In the genomic region with DNA sequence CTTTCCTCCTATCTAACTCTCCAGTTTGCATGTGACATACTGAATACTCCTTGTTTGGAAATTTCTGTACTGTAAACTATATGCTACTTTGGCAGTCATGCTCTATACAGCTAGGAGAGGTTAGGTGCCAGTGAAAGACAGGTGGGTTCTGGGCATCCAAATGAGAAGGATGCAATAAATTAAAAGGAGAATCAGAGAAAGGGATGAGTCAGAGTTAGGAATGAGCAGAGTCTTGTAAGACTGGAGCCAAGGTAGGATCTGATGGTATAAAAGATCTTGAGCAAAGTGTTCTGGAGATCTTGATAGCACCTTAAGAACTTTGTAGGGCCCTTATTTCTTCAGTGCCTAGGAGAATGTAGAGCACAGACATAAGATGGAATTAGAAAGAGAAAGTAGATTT, we compare ENCODE assay signal across 19 cellular contexts. TPM values are rescaled to one million over a fixed set of nuclear protein-coding genes. Genes with fewer than 3 reads are reported as not detected.
A peak's percentile ranks its signal among the peaks of the same experiment; 100 is the strongest.
DNase-seq lines count a peak whose midpoint lies in the region; ATAC-seq, FAIRE-seq and TF ChIP-seq lines count a peak whose summit lies in the region.
"Had no signal": no experiment of that assay in that cellular context is flagged by ENCODE, and none has a peak within 500 bp of the region (broad histone marks: within the 10 kb centered on the region; RNA-seq: fewer than 3 reads in every experiment).

No MANE protein-coding gene starts in this region.

- H3K4me2 ChIP-seq in PC-3 (ENCODE audit: low read length), result no peak overlapping the region
- no peak overlapping the region for H3K4me2 ChIP-seq in endothelial cell of umbilical vein (ENCODE audit: insufficient read depth, low read length)
- H3K4me2 ChIP-seq in keratinocyte (ENCODE audit: control insufficient read depth, extremely low read depth, insufficient read depth, low read depth, low read length), result no peak overlapping the region
- H3K4me2 ChIP-seq: GM23338 had no signal

- H3K4me1 ChIP-seq in PC-3 (ENCODE audit: insufficient read depth, low read length), result no peaks in the 10 kb centered on the region
- H3K4me1 ChIP-seq in endothelial cell of umbilical vein (ENCODE audit: control insufficient read depth, extremely low read depth, insufficient read depth, low read length), result no peaks in the 10 kb centered on the region
- H3K4me1 ChIP-seq in keratinocyte (ENCODE audit: control insufficient read depth, extremely low read depth, insufficient read depth, low read length), result peaks cover 4% of the 10 kb centered on the region
- H3K4me1 ChIP-seq: Caco-2 had no signal

- POLR2A ChIA-PET in PC-3 (lab: Charles Lee; ENCODE audit: unreplicated experiment) (no interaction called here), endothelial cell of umbilical vein (lab: Charles Lee) (no interaction called here)

- BruUV-seq in PC-3 (replicated peaks; lab: Mats Ljungman, UMichigan) (no TSS peak), endothelial cell of umbilical vein (replicated peaks; lab: Mats Ljungman, UMichigan) (no TSS peak)

- FAIRE-seq in endothelial cell of umbilical vein (lab: Jason Lieb, UNC) (peak; percentile 70), keratinocyte (lab: Jason Lieb, UNC) (peak; percentile 77)
- FAIRE-seq: A204.1, D721Med, GM12878, GM18507 had no signal

- ATAC-seq in PC-3 (peak; percentile 42; the same call in 1 of the 2 replicates), GM21360 (IDR thresholded peaks at IDR 0.05; ENCODE audit: unreplicated experiment) (no peak), HG03442 (IDR thresholded peaks at IDR 0.05; ENCODE audit: unreplicated experiment) (no peak)
- ATAC-seq: GM12878, GM23338 had no signal

- dilution Hi-C loops in endothelial cell of umbilical vein (cut with MboI; ENCODE audit: extremely low pct_ligation_motif_present, low sequenced_read_pairs) (no loop called here), keratinocyte (cut with MboI; ENCODE audit: extremely low pct_ligation_motif_present, low sequenced_read_pairs) (no loop called here)

- DNase-seq in PC-3 (peak; percentile 33), endothelial cell of umbilical vein (ENCODE audit: low read depth, low spot score) (no peak), keratinocyte (ENCODE audit: low read depth, low spot score) (no peak), mucosa of gallbladder (ENCODE audit: low spot score) (no peak)
- DNase-seq: ACHN; Caco-2; CD4-positive, alpha-beta T cell; DMS153; DMS79; HCEC 1CT had no signal

- no peaks in the 10 kb centered on the region for H3K9me1 ChIP-seq in endothelial cell of umbilical vein (replicated peaks; ENCODE audit: control insufficient read depth, extremely low read depth, insufficient read depth, low read length)
- H3K9me1 ChIP-seq in keratinocyte (ENCODE audit: control insufficient read depth, extremely low read depth, insufficient read depth, low read length), result no peaks in the 10 kb centered on the region

- H4K20me1 ChIP-seq in PC-3 (ENCODE audit: low read length) (no peaks in the 10 kb centered on the region), endothelial cell of umbilical vein (replicated peaks; ENCODE audit: control insufficient read depth, extremely low read depth, insufficient read depth, low read length) (no peaks in the 10 kb centered on the region), keratinocyte (ENCODE audit: control insufficient read depth, extremely low read depth, insufficient read depth, low read length) (no peaks in the 10 kb centered on the region)

- no peak for TF ChIP-seq POLR2A in endothelial cell of umbilical vein (IDR thresholded peaks at IDR 0.05; ENCODE audit: low read depth, low read length)

- intact Hi-C loops in PC-3 (cut with micrococcal nuclease) (no loop called here), endothelial cell of umbilical vein (cut with micrococcal nuclease) (no loop called here)

- H2AFZ ChIP-seq in PC-3 (ENCODE audit: low read length) (no peak overlapping the region), endothelial cell of umbilical vein (ENCODE audit: low read depth, low read length) (no peak overlapping the region), keratinocyte (ENCODE audit: control insufficient read depth, low read length) (no peak overlapping the region)
- H2AFZ ChIP-seq: GM23338 had no signal

- no peaks in the 10 kb centered on the region for H3K79me2 ChIP-seq in PC-3 (ENCODE audit: low read length)
- no peaks in the 10 kb centered on the region for H3K79me2 ChIP-seq in endothelial cell of umbilical vein (ENCODE audit: control insufficient read depth, insufficient read depth, low read length)
- H3K79me2 ChIP-seq in keratinocyte (ENCODE audit: control insufficient read depth, insufficient read depth, low read length), result no peaks in the 10 kb centered on the region

- H3K9ac ChIP-seq in PC-3 (ENCODE audit: low read length) (no peak overlapping the region), endothelial cell of umbilical vein (replicated peaks; ENCODE audit: extremely low read depth, insufficient read depth, low read length) (no peak overlapping the region), keratinocyte (ENCODE audit: control insufficient read depth, extremely low read depth, insufficient read depth, low read length) (no peak overlapping the region)

- H3K27ac ChIP-seq in PC-3 (ENCODE audit: low read length) (no peak overlapping the region), endothelial cell of umbilical vein (ENCODE audit: insufficient read depth, low read depth, low read length) (no peak overlapping the region), keratinocyte (ENCODE audit: control insufficient read depth, insufficient read depth, low read length) (no peak overlapping the region)
- H3K27ac ChIP-seq: C4-2B, HL-60 had no signal

- H3K4me3 ChIP-seq in PC-3 (ENCODE audit: low read length) (no peak overlapping the region), endothelial cell of umbilical vein (replicated peaks in 1 of 3; ENCODE audit: insufficient read depth in 1 of 3, low read depth in 1 of 3, low read length in 3 of 3) (no peak overlapping the region), keratinocyte (ENCODE audit: control insufficient read depth in 2 of 3, extremely low read depth in 1 of 3, insufficient read depth in 2 of 3, low read depth in 1 of 3, low read length in 3 of 3) (no peak overlapping the region)
- H3K4me3 ChIP-seq: GM12878, GM23338 had no signal

- H3K27me3 ChIP-seq in PC-3 (ENCODE audit: low read length) (no peaks in the 10 kb centered on the region), endothelial cell of umbilical vein (ENCODE audit: control insufficient read depth in 2 of 2, insufficient read depth in 2 of 2, low read length in 2 of 2) (no peaks in the 10 kb centered on the region), keratinocyte (ENCODE audit: control insufficient read depth, extremely low read depth, insufficient read depth, low read length) (no peaks in the 10 kb centered on the region)

- no peak for TF ChIP-seq CTCF in PC-3 (conservative IDR thresholded peaks at IDR 0.05; ENCODE audit: low read depth, low read length)
- TF ChIP-seq CTCF in endothelial cell of umbilical vein (IDR thresholded peaks at IDR 0.05; ENCODE audit: extremely low read depth in 1 of 2, insufficient read depth in 1 of 2, low read depth in 1 of 2, low read length in 2 of 2), result no peak
- no peak for TF ChIP-seq CTCF in keratinocyte (optimal IDR thresholded peaks at IDR 0.05 in 1 of 3, IDR thresholded peaks at IDR 0.05 in 1 of 3, conservative IDR thresholded peaks at IDR 0.05 in 1 of 3; ENCODE audit: extremely low read depth in 1 of 3, insufficient read depth in 2 of 3, low read length in 3 of 3)

- H3K9me3 ChIP-seq in PC-3 (ENCODE audit: low read length) (no peaks in the 10 kb centered on the region), endothelial cell of umbilical vein (replicated peaks; ENCODE audit: control insufficient read depth, insufficient read depth, low read length) (no peaks in the 10 kb centered on the region), keratinocyte (ENCODE audit: control insufficient read depth, low read depth, low read length) (no peaks in the 10 kb centered on the region)
- H3K9me3 ChIP-seq: Caco-2 had no signal

- H3K36me3 ChIP-seq in PC-3 (ENCODE audit: low read depth, low read length) (no peaks in the 10 kb centered on the region), endothelial cell of umbilical vein (ENCODE audit: control insufficient read depth in 2 of 2, extremely low read depth in 1 of 2, insufficient read depth in 2 of 2, low read length in 2 of 2) (no peaks in the 10 kb centered on the region), keratinocyte (ENCODE audit: control insufficient read depth in 2 of 2, extremely low read depth in 1 of 2, insufficient read depth in 2 of 2, low read length in 2 of 2) (no peaks in the 10 kb centered on the region)

- no peaks in the 10 kb centered on the region for H3F3A ChIP-seq in PC-3 (ENCODE audit: low read length, unreplicated experiment)

- no peaks in the 10 kb centered on the region for H3K9me2 ChIP-seq in PC-3 (replicated peaks; ENCODE audit: low read length)

- CTCF ChIA-PET in PC-3 (lab: Charles Lee) (no interaction called here), endothelial cell of umbilical vein (lab: Charles Lee) (no interaction called here)

TF ChIP-seq in endothelial cell of umbilical vein, 7 proteins besides CTCF, POLR2A, EP300 and RAD21 (continues in another document):
- TF ChIP-seq MYC (IDR thresholded peaks at IDR 0.05; ENCODE audit: low read depth, low read length) (no peak), FOS (IDR thresholded peaks at IDR 0.05; ENCODE audit: borderline replicate concordance, insufficient read depth, low read length) (no peak), GATA2 (IDR thresholded peaks at IDR 0.05; ENCODE audit: insufficient read depth, insufficient read length, low read depth, low read length) (no peak), POLR2AphosphoS5 (IDR thresholded peaks at IDR 0.05; ENCODE audit: insufficient read depth, low read depth, low read length) (no peak)

RNA-seq across cellular contexts. Expression of gene STAM2, which starts 58.7 kb away (rescaled TPM):
- total RNA-seq in PC-3 (2014; rRNA removed) (18.0 and 21.0 TPM in 2 replicates), endothelial cell of umbilical vein (25.7 and 27.5 TPM in 2 replicates), mucosa of gallbladder (31.6 TPM)
- polyA plus RNA-seq in endothelial cell of umbilical vein (10.1 and 15.1 TPM in 2 replicates), keratinocyte (11.7 to 20.7 TPM (median 17.1 TPM) in 3 replicates)
- polyA plus RNA-seq in endothelial cell of umbilical vein (2011; cell fraction: cytosol; rRNA removed), result 6.3 and 7.1 TPM in 2 replicates
- 31.7 and 35.8 TPM in 2 replicates for polyA plus RNA-seq in endothelial cell of umbilical vein (2011; cell fraction: nucleus; rRNA removed)
- 15.0 and 15.8 TPM in 2 replicates for polyA plus RNA-seq in endothelial cell of umbilical vein (2012)
- polyA minus RNA-seq in endothelial cell of umbilical vein (32.5 and 36.2 TPM in 2 replicates), keratinocyte (11.0 to 22.6 TPM (median 22.2 TPM) in 3 replicates)
- 13.0 TPM for polyA minus RNA-seq in endothelial cell of umbilical vein (2011; cell fraction: cytosol; rRNA and poly(A)+ RNA removed)
- 23.9 and 38.6 TPM in 2 replicates for polyA minus RNA-seq in endothelial cell of umbilical vein (2011; cell fraction: nucleus; rRNA and poly(A)+ RNA removed)
- polyA plus RNA-seq in keratinocyte (2011; ENCODE audit: low read depth), result 16.0 TPM
- polyA plus RNA-seq in keratinocyte (2011; cell fraction: cytosol; rRNA removed), result 6.6 and 11.3 TPM in 2 replicates
- 17.0 and 20.2 TPM in 2 replicates for polyA plus RNA-seq in keratinocyte (2011; cell fraction: nucleus; rRNA removed)
- polyA plus RNA-seq in keratinocyte (2012; ENCODE audit: low replicate concordance), result 9.8 and 12.2 TPM in 2 replicates
- 21.9 TPM for polyA minus RNA-seq in keratinocyte (2011; cell fraction: cytosol; rRNA and poly(A)+ RNA removed)
- 12.8 and 27.2 TPM in 2 replicates for polyA minus RNA-seq in keratinocyte (2011; cell fraction: nucleus; rRNA and poly(A)+ RNA removed)
